Comparison of ENCODE assay signal across 8 cellular contexts in genomic region chr3:105369501-105370371, GRCh38. TPM values are rescaled to one million over a fixed set of nuclear protein-coding genes. Genes with fewer than 3 reads are reported as not detected.
DNase-seq lines count a peak whose midpoint lies in the region; ATAC-seq and FAIRE-seq lines count a peak whose summit lies in the region.

No MANE protein-coding gene starts in this region.

- peak; percentile 63 for DNase-seq in DMS79 (lab: John Stamatoyannopoulos, UW)
- peak; percentile 59 for DNase-seq in RCC 7860 (ENCODE audit: low spot score)
- peak; percentile 18 for DNase-seq in activated naive CD4-positive, alpha-beta T cell treated with anti-CD3 and anti-CD28 coated beads, Interleukin-2, amount 50 U/mL, for 16 hours
- DNase-seq in head of caudate nucleus: peak; percentile 47 to 92 (median 79)
- DNase-seq in nucleus accumbens (lab: John Stamatoyannopoulos, UW): peak in 51 of 56 donors; percentile 10 to 90 (median 65)
- DNase-seq in NCI-H774 (lab: John Stamatoyannopoulos, UW): no peak

- peaks cover 1% of the 10 kb centered on the region for H3K36me3 Mint-ChIP-seq in IgD-negative memory B cell

- ATAC-seq in GM21529 (IDR thresholded peaks at IDR 0.05; ENCODE audit: unreplicated experiment): peak; percentile 14

- peak; percentile 75 for FAIRE-seq in RCC 7860 (lab: Jason Lieb, UNC)

- peaks cover 8% of the 10 kb centered on the region for H3K27me3 Mint-ChIP-seq in IgD-negative memory B cell

- H3K9me3 Mint-ChIP-seq in IgD-negative memory B cell: no peaks in the 10 kb centered on the region

- peak overlapping the region; percentile 97 to 100 (median 99) for H3K27ac Mint-ChIP-seq in IgD-negative memory B cell

- peak overlapping the region; percentile 95 to 99 (median 98) for H3K4me3 Mint-ChIP-seq in IgD-negative memory B cell

- intact Hi-C loops in head of caudate nucleus (cut with DNase I): loop anchor here (2.0 kb wide), 1 partner anchor 149 kb away; no protein-coding TSS in a partner anchor

- peaks cover 16 to 22% (median 22%) of the 10 kb centered on the region in 3 donors for H3K4me1 Mint-ChIP-seq in IgD-negative memory B cell

RNA-seq across cellular contexts. Expression of gene ALCAM, which starts 3.0 kb away (rescaled TPM):
- polyA plus RNA-seq in IgD-negative memory B cell: 17.4 TPM
